ENCODE assay signal across 6 cellular contexts in the genomic region with DNA sequence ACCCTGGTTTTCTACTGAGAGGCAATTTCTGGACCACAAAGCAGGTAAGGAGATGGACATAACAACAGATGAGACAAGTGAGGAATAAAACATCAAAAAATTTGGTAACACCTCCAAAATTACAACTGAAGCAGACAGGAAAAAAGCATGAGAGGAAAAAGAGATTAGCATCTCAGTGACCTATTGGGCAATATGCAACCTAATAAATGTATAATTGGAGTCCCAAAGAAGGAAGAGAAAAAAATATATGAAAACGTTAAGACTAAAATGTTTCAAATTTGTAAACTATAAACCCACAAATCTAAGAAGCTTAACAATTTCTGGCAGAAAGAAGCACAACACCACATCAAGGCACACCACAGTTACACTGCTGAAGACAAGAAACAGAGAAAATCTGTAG.
"Had no signal": no experiment of that assay in that cellular context is flagged by ENCODE, and none has a peak within 500 bp of the region (broad histone marks: within the 10 kb centered on the region; RNA-seq: fewer than 3 reads in every experiment).

No MANE protein-coding gene starts in this region.

- ATAC-seq: HCT116 had no signal

- H3K9ac ChIP-seq: GM23248 had no signal

- H3K4me3 ChIP-seq: GM23248, HAP-1 had no signal

- H3K36me3 ChIP-seq: HAP-1 had no signal

- DNase-seq: GM23248, GOT3, H7, IMR-90 had no signal

- H3K27ac ChIP-seq: GM23248 had no signal

- H3K9me3 ChIP-seq: HAP-1 had no signal
